ENCODE assay signal across 8 cellular contexts in the genomic region with DNA sequence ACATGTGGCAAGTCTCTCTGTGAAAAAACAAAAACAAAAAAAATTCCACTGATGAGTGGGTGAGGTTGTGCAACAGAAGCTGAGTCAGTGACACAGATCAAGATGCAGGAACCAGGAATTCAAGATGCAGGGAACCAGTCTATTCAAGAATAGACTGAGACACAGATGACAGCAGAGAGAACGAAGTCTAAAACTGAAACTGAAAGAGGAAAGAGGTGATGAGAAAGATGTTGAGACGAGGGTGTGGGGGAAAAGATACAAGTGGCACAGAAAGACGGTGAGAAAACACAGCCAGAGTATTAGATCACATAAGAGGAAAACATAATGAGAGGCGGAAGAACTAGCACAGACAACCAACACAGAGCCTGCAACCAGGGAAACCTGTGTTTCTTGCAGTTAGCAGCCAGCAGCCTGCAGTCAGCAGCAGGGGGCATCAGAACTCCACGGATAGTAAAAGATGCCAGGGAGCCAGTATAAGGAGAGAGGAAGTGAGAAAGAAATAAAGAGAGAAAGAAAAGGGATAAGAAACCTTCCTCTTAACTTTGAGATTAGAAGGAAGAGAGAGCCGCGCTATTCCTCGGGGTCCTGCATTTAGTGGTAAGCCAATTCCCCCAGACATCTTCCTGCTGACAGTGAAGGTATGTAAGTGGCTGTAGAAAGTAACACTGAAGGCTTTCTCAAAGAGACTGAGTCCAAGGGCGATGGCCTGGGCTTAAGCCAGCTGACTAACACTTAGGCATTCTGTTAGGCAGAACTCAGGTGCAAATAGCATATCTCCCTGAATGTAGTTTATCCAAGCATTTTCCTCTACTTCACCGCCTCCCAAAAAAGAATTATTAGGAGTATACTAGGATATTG.
DNase-seq lines count a peak whose midpoint lies in the region; ATAC-seq and TF ChIP-seq lines count a peak whose summit lies in the region.

No MANE protein-coding gene starts in this region.

- H3K4me2 ChIP-seq in DOHH2 (ENCODE audit: low read length) (no peak overlapping the region), neural progenitor cell (no peak overlapping the region)

- peak overlapping the region; percentile 53 for H2AFZ ChIP-seq in neural progenitor cell (replicated peaks)

- H3K9me3 ChIP-seq in DOHH2 (ENCODE audit: control insufficient read depth, insufficient read depth, low read length) = no peaks in the 10 kb centered on the region
- no peaks in the 10 kb centered on the region for H3K9me3 ChIP-seq in Peyer's patch
- H3K9me3 ChIP-seq in neural progenitor cell (ENCODE audit: low read depth) = no peaks in the 10 kb centered on the region
- no peaks in the 10 kb centered on the region for H3K9me3 ChIP-seq in testis

- H3K27ac ChIP-seq in DOHH2 (ENCODE audit: low read depth, low read length) (no peak overlapping the region), Peyer's patch (peak overlapping the region; percentile 23 to 62 (median 38)), neural progenitor cell (no peak overlapping the region), testis (no peak overlapping the region)

- peak; percentile 73 for ATAC-seq in GM21619 (IDR thresholded peaks at IDR 0.05; ENCODE audit: unreplicated experiment)
- peak; percentile 82 for ATAC-seq in activated T-helper 17 cell treated with anti-CD3 and anti-CD28 coated beads, Interleukin-2, amount 50 U/mL, for 72 hours (replicated peaks)

- H3K27me3 ChIP-seq in DOHH2 (ENCODE audit: control insufficient read depth, low read length) (0 out of 2 replicates have a peak, but pooled peaks cover 2% of the 10 kb centered on the region), Peyer's patch (no peaks in the 10 kb centered on the region), neural progenitor cell (no peaks in the 10 kb centered on the region), testis (no peaks in the 10 kb centered on the region)

- TF ChIP-seq POLR2A in Peyer's patch (IDR thresholded peaks at IDR 0.05) (no peak), testis (IDR thresholded peaks at IDR 0.05) (no peak)

- H3K9me3 Mint-ChIP-seq in activated T-helper 17 cell treated with anti-CD3 and anti-CD28 coated beads, Interleukin-2, amount 50 U/mL, for 72 hours = no peaks in the 10 kb centered on the region
- no peaks in the 10 kb centered on the region for H3K9me3 Mint-ChIP-seq in neural progenitor cell

- H3K27ac Mint-ChIP-seq in activated T-helper 17 cell treated with anti-CD3 and anti-CD28 coated beads, Interleukin-2, amount 50 U/mL, for 72 hours = no peak overlapping the region
- no peak overlapping the region for H3K27ac Mint-ChIP-seq in neural progenitor cell

- no peaks in the 10 kb centered on the region for H4K20me1 ChIP-seq in DOHH2 (ENCODE audit: control insufficient read depth, insufficient read depth, low read depth, low read length)
- H4K20me1 ChIP-seq in neural progenitor cell (ENCODE audit: low read depth) = no peaks in the 10 kb centered on the region

- TF ChIP-seq CTCF in DOHH2 (IDR thresholded peaks at IDR 0.05; ENCODE audit: low read depth, low read length, poor library complexity, severe bottlenecking) = peak; percentile 57
- TF ChIP-seq CTCF in Peyer's patch (IDR thresholded peaks at IDR 0.05) = peak; percentile 38 to 85 (median 80)
- TF ChIP-seq CTCF in neural progenitor cell (IDR thresholded peaks at IDR 0.05) = peak; percentile 93
- TF ChIP-seq CTCF in testis (IDR thresholded peaks at IDR 0.05) = peak; percentile 27 to 64 (median 44)

- no peak for TF ChIP-seq EP300 in Ishikawa (IDR thresholded peaks at IDR 0.05; ENCODE audit: borderline replicate concordance)

- H3K79me2 ChIP-seq in DOHH2 (ENCODE audit: control insufficient read depth, low read length) (no peaks in the 10 kb centered on the region), neural progenitor cell (ENCODE audit: low read depth) (no peaks in the 10 kb centered on the region)

- no peaks in the 10 kb centered on the region for H3K27me3 Mint-ChIP-seq in activated T-helper 17 cell treated with anti-CD3 and anti-CD28 coated beads, Interleukin-2, amount 50 U/mL, for 72 hours
- H3K27me3 Mint-ChIP-seq in neural progenitor cell (ENCODE audit: insufficient read depth, low read depth) = no peaks in the 10 kb centered on the region

- intact Hi-C loops in testis (cut with DNase I; ENCODE audit: low total_unique reads) = no loop called here

- H3K4me3 Mint-ChIP-seq in activated T-helper 17 cell treated with anti-CD3 and anti-CD28 coated beads, Interleukin-2, amount 50 U/mL, for 72 hours = no peak overlapping the region
- H3K4me3 Mint-ChIP-seq in neural progenitor cell = no peak overlapping the region

- WGBS in testis, 2 donors = 26 to 30% methylated on average over 10 of the region's 10 CpGs

- TF ChIP-seq RAD21 in Ishikawa (IDR thresholded peaks at IDR 0.05; ENCODE audit: low read depth) = peak; percentile 36

- no peaks in the 10 kb centered on the region for H3K36me3 ChIP-seq in DOHH2 (ENCODE audit: control insufficient read depth, low read length)
- H3K36me3 ChIP-seq in Peyer's patch = no peaks in the 10 kb centered on the region
- H3K36me3 ChIP-seq in neural progenitor cell = no peaks in the 10 kb centered on the region
- H3K36me3 ChIP-seq in testis (ENCODE audit: low read depth, missing control alignments) = no peaks in the 10 kb centered on the region

- H3K4me1 Mint-ChIP-seq in activated T-helper 17 cell treated with anti-CD3 and anti-CD28 coated beads, Interleukin-2, amount 50 U/mL, for 72 hours = no peaks in the 10 kb centered on the region
- H3K4me1 Mint-ChIP-seq in neural progenitor cell = peaks cover 7% of the 10 kb centered on the region

- no peaks in the 10 kb centered on the region for H3K9me2 ChIP-seq in DOHH2 (replicated peaks; ENCODE audit: control insufficient read depth, low read length)

- H3K9ac ChIP-seq in neural progenitor cell = no peak overlapping the region

- no peaks in the 10 kb centered on the region for H3K36me3 Mint-ChIP-seq in activated T-helper 17 cell treated with anti-CD3 and anti-CD28 coated beads, Interleukin-2, amount 50 U/mL, for 72 hours (ENCODE audit: low read depth)
- H3K36me3 Mint-ChIP-seq in neural progenitor cell = no peaks in the 10 kb centered on the region

- H3K4me3 ChIP-seq in DOHH2 (ENCODE audit: low read length) (no peak overlapping the region), Peyer's patch (peak overlapping the region; percentile 20 to 49 (median 36)), neural progenitor cell (no peak overlapping the region), testis (peak overlapping the region in 1 of 2 donors; percentile 28)

- no peaks in the 10 kb centered on the region for H3K4me1 ChIP-seq in DOHH2 (ENCODE audit: control insufficient read depth, low read length)
- H3K4me1 ChIP-seq in Peyer's patch = peaks cover 0 to 14% (median 3%) of the 10 kb centered on the region in 4 donors
- peaks cover 27% of the 10 kb centered on the region for H3K4me1 ChIP-seq in neural progenitor cell
- peaks cover 10% of the 10 kb centered on the region for H3K4me1 ChIP-seq in testis

- DNase-seq in Peyer's patch = peak; percentile 67 to 84 (median 74)
- DNase-seq in fibroblast of the conjunctiva (ENCODE audit: low read depth) = peak; percentile 61
- peak; percentile 81 for DNase-seq in neural progenitor cell (ENCODE audit: low spot score)
- peak; percentile 82 for DNase-seq in testis

- H3F3A ChIP-seq in DOHH2 (ENCODE audit: control insufficient read depth, insufficient read depth) (no peaks in the 10 kb centered on the region), neural progenitor cell (ENCODE audit: low read depth) (no peaks in the 10 kb centered on the region)

TF ChIP-seq in Ishikawa, 13 proteins besides CTCF, POLR2A, EP300 and RAD21 (continues in another document):
- TF ChIP-seq REST (IDR thresholded peaks at IDR 0.05; ENCODE audit: low read depth) (no peak), CREB1 (IDR thresholded peaks at IDR 0.05; ENCODE audit: low read depth) (no peak), ZBTB7A (IDR thresholded peaks at IDR 0.05; ENCODE audit: low read depth) (no peak), NFIC (IDR thresholded peaks at IDR 0.05) (no peak), TEAD4 (IDR thresholded peaks at IDR 0.05) (no peak), FOXM1 (IDR thresholded peaks at IDR 0.05; ENCODE audit: borderline replicate concordance, low read depth) (no peak), EGR1 (IDR thresholded peaks at IDR 0.05) (no peak), TCF12 (IDR thresholded peaks at IDR 0.05; ENCODE audit: low read depth) (no peak), CEBPB (IDR thresholded peaks at IDR 0.05) (no peak)
- TF ChIP-seq, protein P1, sequence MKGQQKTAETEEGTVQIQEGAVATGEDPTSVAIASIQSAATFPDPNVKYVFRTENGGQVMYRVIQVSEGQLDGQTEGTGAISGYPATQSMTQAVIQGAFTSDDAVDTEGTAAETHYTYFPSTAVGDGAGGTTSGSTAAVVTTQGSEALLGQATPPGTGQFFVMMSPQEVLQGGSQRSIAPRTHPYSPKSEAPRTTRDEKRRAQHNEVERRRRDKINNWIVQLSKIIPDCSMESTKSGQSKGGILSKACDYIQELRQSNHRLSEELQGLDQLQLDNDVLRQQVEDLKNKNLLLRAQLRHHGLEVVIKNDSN (IDR thresholded peaks at IDR 0.05) = no peak
- TF ChIP-seq, protein P2, sequence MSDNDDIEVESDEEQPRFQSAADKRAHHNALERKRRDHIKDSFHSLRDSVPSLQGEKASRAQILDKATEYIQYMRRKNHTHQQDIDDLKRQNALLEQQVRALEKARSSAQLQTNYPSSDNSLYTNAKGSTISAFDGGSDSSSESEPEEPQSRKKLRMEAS (IDR thresholded peaks at IDR 0.05) = no peak

Comparison
In these comparisons a context has a peak if more than half of its experiments do, and no peak if none do; other contexts are left out.
1. H3K27ac ChIP-seq: peak in Peyer's patch (4 of 4); none in DOHH2 (single experiment), neural progenitor cell (single experiment) and testis (0 of 2).
2. H3K4me3 ChIP-seq: peak in Peyer's patch (4 of 4); none in DOHH2 (single experiment) and neural progenitor cell (single experiment).
3. Peak in every context shown above with its lines, with median percentiles within 50 percentile points of each other: CTCF ChIP-seq and DNase-seq.